8 cellular contexts compared by ENCODE assay signal in the genomic region with DNA sequence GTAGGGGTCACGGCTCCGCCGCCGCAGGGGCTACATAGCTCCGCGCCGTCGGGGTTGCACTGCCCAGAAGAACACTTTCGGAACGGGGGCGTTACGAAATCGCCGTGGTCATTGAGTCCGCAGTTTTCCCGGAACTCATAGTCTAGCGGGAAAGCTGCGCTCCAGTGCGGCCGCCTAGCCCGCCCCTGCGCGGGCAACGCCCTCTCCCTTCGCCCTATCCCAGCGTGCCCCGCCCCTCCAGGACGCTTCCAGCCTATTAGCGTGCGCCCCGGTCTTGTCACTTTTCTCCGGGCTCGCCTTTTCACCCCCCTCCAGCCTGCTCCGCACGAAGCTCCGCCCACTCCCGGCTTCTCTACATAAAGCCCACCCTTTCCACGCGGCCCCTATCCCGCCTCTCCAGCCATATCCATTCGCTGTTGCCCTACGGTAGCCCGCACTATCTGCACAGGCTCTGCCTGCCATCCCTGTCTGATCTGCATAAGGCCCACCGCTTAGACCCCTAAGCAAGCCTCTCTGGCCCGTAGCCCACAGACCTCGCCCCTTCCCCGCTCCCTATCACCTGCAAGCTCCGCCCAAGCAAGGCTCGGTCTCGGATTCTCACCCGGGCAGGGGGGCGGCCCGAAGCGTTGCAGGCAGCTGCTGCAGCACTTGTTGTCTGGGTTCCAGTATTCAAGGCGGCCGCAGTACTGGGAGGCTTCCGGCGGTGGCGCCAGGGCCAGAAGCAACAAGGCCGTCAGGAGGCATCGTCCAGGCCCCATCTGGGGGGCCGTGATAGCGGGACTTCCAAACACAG.
DNase-seq lines count a peak whose midpoint lies in the region; ATAC-seq lines count a peak whose summit lies in the region.

No MANE protein-coding gene starts in this region.

- no peaks in the 10 kb centered on the region for H3K27me3 ChIP-seq in layer of hippocampus (ENCODE audit: control insufficient read depth, insufficient read depth, low read length)

- peak; percentile 56 for ATAC-seq in GM19043 (IDR thresholded peaks at IDR 0.05; ENCODE audit: low read depth, unreplicated experiment)
- peak; percentile 37 for ATAC-seq in HG03378 (IDR thresholded peaks at IDR 0.05; ENCODE audit: unreplicated experiment)

- DNase-seq in AML-193 (lab: John Stamatoyannopoulos, UW) = peak; percentile 94 to 97
- DNase-seq in NCI-H446 treated with DMSO at 0.1 percent for 48 hours (lab: John Stamatoyannopoulos, UW) = peak; percentile 95
- peak; percentile 95 for DNase-seq in activated CD4-positive, CD25-positive, alpha-beta regulatory T cell treated with anti-CD3 and anti-CD28 coated beads, Interleukin-2, amount 50 U/mL, for 72 hours
- DNase-seq in cerebellar nuclear complex (lab: John Stamatoyannopoulos, UW) = peak; percentile 84 to 92
- peak in 3 of 4 experiments; percentile 89 to 96 (median 93) for DNase-seq in stimulated activated CD4-positive, alpha-beta T cell treated with anti-CD3 and anti-CD28 coated beads, Interleukin-1b, Interleukin-23, amount 100 ng/mL, for 24 hours (ENCODE audit: low read depth in 4 of 4, low spot score in 1 of 4)

- peak overlapping the region; percentile 89 for H3K27ac ChIP-seq in layer of hippocampus (ENCODE audit: low read depth, low read length)

Comparison
In these comparisons a context has a peak if more than half of its experiments do, and no peak if none do; other contexts are left out.
1. Peak in every context shown above with its lines: DNase-seq, ATAC-seq and H3K27ac ChIP-seq.